Comparison of ENCODE assay signal across 22 cellular contexts in the genomic region with DNA sequence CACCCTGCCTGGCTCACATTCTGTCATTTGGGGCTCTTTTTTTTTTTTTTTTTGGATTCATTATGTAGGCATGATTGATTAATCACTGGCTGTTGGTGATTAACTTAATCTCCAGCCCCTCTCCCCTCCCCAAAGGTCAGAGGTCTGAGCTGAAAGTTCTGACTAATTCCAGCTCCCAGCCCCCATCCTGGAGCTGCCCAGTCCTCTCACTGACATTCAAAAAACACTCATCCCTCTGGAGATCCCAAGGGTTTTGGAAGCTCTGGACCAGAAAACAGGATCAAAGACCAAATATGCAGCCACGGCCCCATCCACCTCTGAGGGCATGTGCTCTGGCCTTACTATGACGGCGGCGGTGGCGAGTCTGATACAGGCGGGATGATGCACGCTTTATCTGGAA. TPM values are rescaled to one million over a fixed set of nuclear protein-coding genes. Genes with fewer than 3 reads are reported as not detected.
DNase-seq lines count a peak whose midpoint lies in the region; ATAC-seq, FAIRE-seq and TF ChIP-seq lines count a peak whose summit lies in the region.
"Had no signal": no experiment of that assay in that cellular context is flagged by ENCODE, and none has a peak within 500 bp of the region (broad histone marks: within the 10 kb centered on the region; RNA-seq: fewer than 3 reads in every experiment).

No MANE protein-coding gene starts in this region.

- no peaks in the 10 kb centered on the region for H3K79me2 ChIP-seq in mesendoderm (ENCODE audit: control insufficient read depth, insufficient read depth, low read length)

- H3K27ac ChIP-seq in naive thymus-derived CD4-positive, alpha-beta T cell (ENCODE audit: low read depth, low read length), result no peak overlapping the region
- H3K27ac ChIP-seq in subcutaneous abdominal adipose tissue (ENCODE audit: low read depth, low read length), result peak overlapping the region; percentile 89
- H3K27ac ChIP-seq in mesendoderm (ENCODE audit: low read depth, low read length), result no peak overlapping the region
- no peak overlapping the region for H3K27ac ChIP-seq in pancreas
- H3K27ac ChIP-seq: esophagus squamous epithelium, testis, WERI-Rb-1 had no signal

- no peak overlapping the region for H3K18ac ChIP-seq in mesendoderm (ENCODE audit: low read length)

- H3K9me3 ChIP-seq in naive thymus-derived CD4-positive, alpha-beta T cell (ENCODE audit: control insufficient read depth in 2 of 3, low read length in 3 of 3), result no peaks in the 10 kb centered on the region
- H3K9me3 ChIP-seq in subcutaneous abdominal adipose tissue (ENCODE audit: control insufficient read depth in 5 of 5, low read length in 5 of 5) (no peaks in the 10 kb centered on the region), pancreas (no peaks in the 10 kb centered on the region)
- H3K9me3 ChIP-seq: esophagus squamous epithelium, testis had no signal

- no peaks in the 10 kb centered on the region for H3K9me3 Mint-ChIP-seq in activated naive CD4-positive, alpha-beta T cell treated with anti-CD3 and anti-CD28 coated beads for 36 hours
- H3K9me3 Mint-ChIP-seq in activated CD4-positive, alpha-beta memory T cell treated with anti-CD3 and anti-CD28 coated beads, Interleukin-2, amount 10 ng/mL, durations not matched to agents 7 days and 5 days, result no peaks in the 10 kb centered on the region
- no peaks in the 10 kb centered on the region for H3K9me3 Mint-ChIP-seq in naive thymus-derived CD4-positive, alpha-beta T cell
- H3K9me3 Mint-ChIP-seq: activated naive CD8-positive, alpha-beta T cell treated with anti-CD3 and anti-CD28 coated beads, Interleukin-2, amount 50 U/mL, for 24 hours had no signal

- no peak overlapping the region for H3K56ac ChIP-seq in mesendoderm (ENCODE audit: low read length)

- no peak overlapping the region for H3K23ac ChIP-seq in mesendoderm (ENCODE audit: low read length)

- H3K4me3 ChIP-seq in naive thymus-derived CD4-positive, alpha-beta T cell (ENCODE audit: low read length), result no peak overlapping the region
- H3K4me3 ChIP-seq in subcutaneous abdominal adipose tissue (ENCODE audit: low read depth in 1 of 5, low read length in 5 of 5), result no peak overlapping the region
- no peak overlapping the region for H3K4me3 ChIP-seq in mesendoderm (ENCODE audit: low read length)
- no peak overlapping the region for H3K4me3 ChIP-seq in pancreas
- H3K4me3 ChIP-seq: esophagus squamous epithelium, testis had no signal

- no peak overlapping the region for H3K4me2 ChIP-seq in mesendoderm (ENCODE audit: low read length)

- no peak overlapping the region for H3K4me3 Mint-ChIP-seq in activated naive CD4-positive, alpha-beta T cell treated with anti-CD3 and anti-CD28 coated beads for 36 hours
- H3K4me3 Mint-ChIP-seq in activated CD4-positive, alpha-beta memory T cell treated with anti-CD3 and anti-CD28 coated beads, Interleukin-2, amount 10 ng/mL, durations not matched to agents 7 days and 5 days, result peak overlapping the region; percentile 17
- H3K4me3 Mint-ChIP-seq in naive thymus-derived CD4-positive, alpha-beta T cell, result peak overlapping the region in 7 of 10 donors; percentile 7 to 85 (median 39)

- H3K36me3 Mint-ChIP-seq in activated naive CD4-positive, alpha-beta T cell treated with anti-CD3 and anti-CD28 coated beads for 36 hours (ENCODE audit: low read depth), result peaks cover 9% of the 10 kb centered on the region
- H3K36me3 Mint-ChIP-seq in activated CD4-positive, alpha-beta memory T cell treated with anti-CD3 and anti-CD28 coated beads, Interleukin-2, amount 10 ng/mL, durations not matched to agents 7 days and 5 days (ENCODE audit: low read depth), result peaks cover 14% of the 10 kb centered on the region
- H3K36me3 Mint-ChIP-seq in naive thymus-derived CD4-positive, alpha-beta T cell, result peaks cover 0 to 8% (median 0%) of the 10 kb centered on the region in 5 donors

- H3K4me1 ChIP-seq in naive thymus-derived CD4-positive, alpha-beta T cell (ENCODE audit: control insufficient read depth in 2 of 2, insufficient read depth in 2 of 2, low read length in 2 of 2), result peaks cover 24 to 26% of the 10 kb centered on the region in 2 donors
- peaks cover 8 to 72% (median 61%) of the 10 kb centered on the region in 5 donors for H3K4me1 ChIP-seq in subcutaneous abdominal adipose tissue (ENCODE audit: control insufficient read depth in 5 of 5, insufficient read depth in 5 of 5, low read length in 5 of 5)
- H3K4me1 ChIP-seq in mesendoderm (ENCODE audit: control insufficient read depth, low read depth, low read length), result peaks cover 7% of the 10 kb centered on the region
- no peaks in the 10 kb centered on the region for H3K4me1 ChIP-seq in pancreas

- H2BK5ac ChIP-seq in mesendoderm (ENCODE audit: low read length), result no peak overlapping the region

- H2BK15ac ChIP-seq in mesendoderm (replicated peaks; ENCODE audit: low read depth), result no peak overlapping the region

- intact Hi-C loops in activated naive CD4-positive, alpha-beta T cell treated with anti-CD3 and anti-CD28 coated beads for 36 hours (cut with micrococcal nuclease), result loop anchor here (5.0 kb wide), 2 partner anchors 165 to 355 kb away; a partner anchor contains a TSS
- intact Hi-C loops in naive thymus-derived CD4-positive, alpha-beta T cell (cut with micrococcal nuclease), result loop anchor here in 1 of 2 donors (5.0 kb wide), 1 partner anchor 330 kb away; a partner anchor contains a TSS
- intact Hi-C loops in pancreas (cut with DNase I), result no loop called here

- no peak overlapping the region for H3K4ac ChIP-seq in mesendoderm (ENCODE audit: low read depth, low read length)

- H3K4me1 Mint-ChIP-seq in activated naive CD4-positive, alpha-beta T cell treated with anti-CD3 and anti-CD28 coated beads for 36 hours (ENCODE audit: low read depth), result peaks cover 72% of the 10 kb centered on the region
- H3K4me1 Mint-ChIP-seq in activated CD4-positive, alpha-beta memory T cell treated with anti-CD3 and anti-CD28 coated beads, Interleukin-2, amount 10 ng/mL, durations not matched to agents 7 days and 5 days, result peaks cover 81% of the 10 kb centered on the region
- H3K4me1 Mint-ChIP-seq in naive thymus-derived CD4-positive, alpha-beta T cell, result peaks cover 35 to 60% (median 46%) of the 10 kb centered on the region in 7 donors

- H3K79me1 ChIP-seq in mesendoderm (ENCODE audit: low read length), result peaks cover 5% of the 10 kb centered on the region

- H3K27me3 ChIP-seq in naive thymus-derived CD4-positive, alpha-beta T cell (ENCODE audit: control insufficient read depth in 2 of 2, insufficient read depth in 2 of 2, low read length in 2 of 2), result no peaks in the 10 kb centered on the region
- H3K27me3 ChIP-seq in subcutaneous abdominal adipose tissue (ENCODE audit: control insufficient read depth in 5 of 5, insufficient read depth in 4 of 5, low read length in 5 of 5) (no peaks in the 10 kb centered on the region), mesendoderm (ENCODE audit: insufficient read depth, low read length, poor library complexity) (no peaks in the 10 kb centered on the region), pancreas (no peaks in the 10 kb centered on the region)
- H3K27me3 ChIP-seq: testis had no signal

- no peak overlapping the region for H2BK120ac ChIP-seq in mesendoderm (ENCODE audit: low read depth, low read length)

- peaks cover 4% of the 10 kb centered on the region for H3K27me3 Mint-ChIP-seq in activated naive CD4-positive, alpha-beta T cell treated with anti-CD3 and anti-CD28 coated beads for 36 hours (ENCODE audit: low read depth)
- peaks cover 18% of the 10 kb centered on the region for H3K27me3 Mint-ChIP-seq in activated CD4-positive, alpha-beta memory T cell treated with anti-CD3 and anti-CD28 coated beads, Interleukin-2, amount 10 ng/mL, durations not matched to agents 7 days and 5 days
- H3K27me3 Mint-ChIP-seq in naive thymus-derived CD4-positive, alpha-beta T cell, result peaks cover 0 to 12% (median 0%) of the 10 kb centered on the region in 5 donors

- no peak for FAIRE-seq in pancreas (lab: Jason Lieb, UNC)
- FAIRE-seq: G401.6, GM12891 had no signal

- TF ChIP-seq CTCF in pancreas (IDR thresholded peaks at IDR 0.05), result no peak

- H3K9ac ChIP-seq in subcutaneous abdominal adipose tissue (ENCODE audit: low read length in 5 of 5) (no peak overlapping the region), mesendoderm (ENCODE audit: low read length) (no peak overlapping the region)

- no peak for DNase-seq in activated naive CD4-positive, alpha-beta T cell treated with anti-CD3 and anti-CD28 coated beads for 36 hours
- no peak for DNase-seq in activated naive CD4-positive, alpha-beta T cell treated with anti-CD3 and anti-CD28 coated beads, Interleukin-2, amount 50 U/mL, for 16 hours
- no peak for DNase-seq in activated CD4-positive, alpha-beta memory T cell treated with anti-CD3 and anti-CD28 coated beads, Interleukin-2, amount 10 ng/mL, durations not matched to agents 7 days and 5 days
- DNase-seq in naive thymus-derived CD4-positive, alpha-beta T cell, result no peak
- no peak for DNase-seq in mesendoderm
- DNase-seq in NCI-H187 (lab: John Stamatoyannopoulos, UW), result no peak
- DNase-seq in pancreas, result no peak
- DNase-seq: activated naive CD8-positive, alpha-beta T cell treated with anti-CD3 and anti-CD28 coated beads, Interleukin-2, amount 50 U/mL, for 24 hours; esophagus squamous epithelium; islet precursor cell; mammary epithelial cell; MM.1S; NCI-H187 treated with DMSO at 0.1 percent for 48 hours; NCI-H446 treated with DMSO at 0.1 percent for 48 hours; Right ventricle myocardium superior; stimulated activated CD4-positive, alpha-beta T cell treated with anti-CD3 and anti-CD28 coated beads, Interleukin-1b, Interleukin-23, amount 100 ng/mL, for 48 hours; testis; WERI-Rb-1 had no signal

- H3K36me3 ChIP-seq in naive thymus-derived CD4-positive, alpha-beta T cell (ENCODE audit: control insufficient read depth in 2 of 3, insufficient read depth in 3 of 3, low read length in 3 of 3), result no peaks in the 10 kb centered on the region
- H3K36me3 ChIP-seq in subcutaneous abdominal adipose tissue (ENCODE audit: control insufficient read depth in 5 of 5, insufficient read depth in 5 of 5, low read length in 5 of 5), result peaks cover 0 to 3% (median 0%) of the 10 kb centered on the region in 5 donors
- no peaks in the 10 kb centered on the region for H3K36me3 ChIP-seq in mesendoderm (ENCODE audit: control insufficient read depth, insufficient read depth, low read length)
- H3K36me3 ChIP-seq in pancreas, result no peaks in the 10 kb centered on the region
- H3K36me3 ChIP-seq: esophagus squamous epithelium, WERI-Rb-1 had no signal

- no peak overlapping the region for H2AK5ac ChIP-seq in mesendoderm (ENCODE audit: low read length)

- ATAC-seq in naive thymus-derived CD4-positive, alpha-beta T cell, result no peak
- no peak for ATAC-seq in pancreas
- ATAC-seq: activated naive CD8-positive, alpha-beta T cell treated with anti-CD3 and anti-CD28 coated beads, Interleukin-2, amount 50 U/mL, for 24 hours; sciatic nerve had no signal

- H4K5ac ChIP-seq in mesendoderm (ENCODE audit: low read length), result no peak overlapping the region

- peak overlapping the region; percentile 83 for H3K27ac Mint-ChIP-seq in activated naive CD4-positive, alpha-beta T cell treated with anti-CD3 and anti-CD28 coated beads for 36 hours
- no peak overlapping the region for H3K27ac Mint-ChIP-seq in activated CD4-positive, alpha-beta memory T cell treated with anti-CD3 and anti-CD28 coated beads, Interleukin-2, amount 10 ng/mL, durations not matched to agents 7 days and 5 days
- peak overlapping the region in 1 of 9 donors; percentile 38 for H3K27ac Mint-ChIP-seq in naive thymus-derived CD4-positive, alpha-beta T cell

- no CpG with 5 or more reads among the region's 7 CpGs for WGBS in mesendoderm (ENCODE audit: extremely low coverage, insufficient coverage, low lambda C conversion rate)
- WGBS in pancreas, 2 donors, result 89 to 91% methylated on average over 7 of the region's 7 CpGs

- POLR2A ChIA-PET in activated CD4-positive, alpha-beta memory T cell treated with anti-CD3 and anti-CD28 coated beads, Interleukin-2, amount 10 ng/mL, durations not matched to agents 7 days and 5 days (lab: Charles Lee), result interaction anchor here (1.1 to 1.7 kb wide), 3 partner anchors 13 to 31 kb away, joined by 3 to 5 read pairs (median 3); no protein-coding TSS in a partner anchor
- POLR2A ChIA-PET in naive thymus-derived CD4-positive, alpha-beta T cell (lab: Charles Lee), result interaction anchor here (0.6 kb wide), 2 partner anchors 51 to 126 kb away, joined by 3 read pairs; no protein-coding TSS in a partner anchor

- CTCF ChIA-PET in activated naive CD4-positive, alpha-beta T cell treated with anti-CD3 and anti-CD28 coated beads for 36 hours (lab: Charles Lee), result interaction anchor here (0.7 kb wide), 1 partner anchor 159 kb away, joined by 3 read pairs; no protein-coding TSS in a partner anchor
- CTCF ChIA-PET in activated CD4-positive, alpha-beta memory T cell treated with anti-CD3 and anti-CD28 coated beads, Interleukin-2, amount 10 ng/mL, durations not matched to agents 7 days and 5 days (lab: Charles Lee), result interaction anchor here (0.6 to 1.2 kb wide), 2 partner anchors 10 to 21 kb away, joined by 3 read pairs; no protein-coding TSS in a partner anchor
- CTCF ChIA-PET in naive thymus-derived CD4-positive, alpha-beta T cell (lab: Charles Lee), result interaction anchor here (0.6 to 0.7 kb wide), 2 partner anchors 17 to 1102 kb away, joined by 3 to 6 read pairs; no protein-coding TSS in a partner anchor

- no peak overlapping the region for H4K8ac ChIP-seq in mesendoderm (ENCODE audit: low read depth, low read length)

RNA-seq across cellular contexts. Expression of a gene that starts 53.8 kb away (rescaled TPM):
- total RNA-seq in activated naive CD4-positive, alpha-beta T cell treated with anti-CD3 and anti-CD28 coated beads for 36 hours, result 100 to 1,000 TPM; 157 to 162 TPM
- total RNA-seq in activated CD4-positive, alpha-beta memory T cell treated with anti-CD3 and anti-CD28 coated beads, Interleukin-2, amount 10 ng/mL, durations not matched to agents 7 days and 5 days, result 100 to 1,000 TPM; 155 to 157 TPM
- total RNA-seq in naive thymus-derived CD4-positive, alpha-beta T cell, result 100 to 1,000 TPM; 120 to 158 (median 127) TPM
- 10 to 100 TPM; 66.6 to 83.0 TPM for polyA plus RNA-seq in naive thymus-derived CD4-positive, alpha-beta T cell
- 182 TPM for polyA plus RNA-seq in mesendoderm (2013, experiment 1 of 2)
- 182 TPM for polyA plus RNA-seq in mesendoderm (2013, experiment 2 of 2)
- total RNA-seq in pancreas, result 10 to 100 TPM; 31.0 to 52.7 (median 38.9) TPM
- 100 to 1,000 TPM in 1 of 2 donors, 10 to 100 TPM in 1; 83.7 to 101 TPM for polyA plus RNA-seq in pancreas
